9 cellular contexts compared by ENCODE assay signal in genomic region chr5:66958984-66959641, GRCh38.
DNase-seq lines count a peak whose midpoint lies in the region; ATAC-seq and TF ChIP-seq lines count a peak whose summit lies in the region.
"Had no signal": no experiment of that assay in that cellular context is flagged by ENCODE, and none has a peak within 500 bp of the region (broad histone marks: within the 10 kb centered on the region; RNA-seq: fewer than 3 reads in every experiment).

No MANE protein-coding gene starts in this region.

- BruUV-seq in Panc1 (replicated peaks; lab: Mats Ljungman, UMichigan) = no TSS peak

- no peak for TF ChIP-seq CTCF in Panc1 (IDR thresholded peaks at IDR 0.05)
- TF ChIP-seq CTCF in foreskin fibroblast (IDR thresholded peaks at IDR 0.05; ENCODE audit: low read depth, low read length) = no peak
- TF ChIP-seq CTCF in neutrophil (IDR thresholded peaks at IDR 0.05) = no peak

- H3K36me3 ChIP-seq in Panc1 (ENCODE audit: control insufficient read depth, insufficient read depth, low read length) = no peaks in the 10 kb centered on the region
- no peaks in the 10 kb centered on the region for H3K36me3 ChIP-seq in neutrophil

- in situ Hi-C loops in Panc1 (cut with HindIII; ENCODE audit: low pct_unique_long_range_greater_than_20kb, low sequenced_read_pairs) = no loop called here

- H3K27ac ChIP-seq in Panc1 (ENCODE audit: low read length) (no peak overlapping the region), neutrophil (peak overlapping the region; percentile 61)

- no peaks in the 10 kb centered on the region for H3K27me3 ChIP-seq in Panc1 (ENCODE audit: control insufficient read depth, insufficient read depth, low read length)
- H3K27me3 ChIP-seq in neutrophil = no peaks in the 10 kb centered on the region

- intact Hi-C loops in Panc1 (cut with micrococcal nuclease; ENCODE audit: unreplicated experiment) = no loop called here

- DNase-seq in AG08395 (ENCODE audit: low spot score) = peak; percentile 69
- DNase-seq in Panc1 (ENCODE audit: low read depth, low spot score) = no peak
- peak; percentile 70 to 81 for DNase-seq in foreskin fibroblast
- no peak for DNase-seq in amniotic stem cell (lab: John Stamatoyannopoulos, UW)
- DNase-seq in COLO829 (ENCODE audit: low spot score) = no peak
- DNase-seq in activated CD4-positive, alpha-beta T cell treated with anti-CD3 and anti-CD28 coated beads, Interleukin-2, amount 50 U/mL, for 48 hours = no peak
- no peak for DNase-seq in NCI-H2171 treated with DMSO at 0.1 percent for 48 hours (lab: John Stamatoyannopoulos, UW)
- DNase-seq: NCI-H1105 had no signal

- H3K9me3 ChIP-seq in Panc1 (ENCODE audit: control insufficient read depth, insufficient read depth, low read depth, low read length) = no peaks in the 10 kb centered on the region
- H3K9me3 ChIP-seq in neutrophil = no peaks in the 10 kb centered on the region

- POLR2A ChIA-PET in Panc1 (lab: Charles Lee) = interaction anchor here (0.6 kb wide), 1 partner anchor 1256 kb away, joined by 5 read pairs; no protein-coding TSS in a partner anchor

- H3K4me1 ChIP-seq in Panc1 (ENCODE audit: control insufficient read depth, insufficient read depth, low read length) (peaks cover 5% of the 10 kb centered on the region; the same call in 1 of the 2 replicates), neutrophil (ENCODE audit: control insufficient read depth in 1 of 2, insufficient read depth in 1 of 2, low read depth in 1 of 2, low read length in 1 of 2) (peaks cover 50 to 64% of the 10 kb centered on the region in 2 experiments)

- peak; percentile 75 for ATAC-seq in Panc1

- CTCF ChIA-PET in Panc1 (lab: Charles Lee) = no interaction called here

- peak overlapping the region in 1 of 2 experiments; percentile 38; a peak in 2 of 4 replicates for H3K4me3 ChIP-seq in Panc1 (ENCODE audit: low read depth in 2 of 2, low read length in 2 of 2)
- peak overlapping the region; percentile 56 to 71 for H3K4me3 ChIP-seq in foreskin fibroblast (ENCODE audit: low read depth in 1 of 2, low read length in 2 of 2)
- peak overlapping the region in 1 of 2 experiments; percentile 0 for H3K4me3 ChIP-seq in neutrophil (ENCODE audit: low read depth in 1 of 2, low read length in 1 of 2)

Comparison
In these comparisons a context has a peak if more than half of its experiments do, and no peak if none do; other contexts are left out.
1. DNase-seq: peak in AG08395 (single experiment) and foreskin fibroblast (2 of 2); none in Panc1 (single experiment), amniotic stem cell (single experiment), COLO829 (single experiment), activated CD4-positive, alpha-beta T cell treated with anti-CD3 and anti-CD28 coated beads, Interleukin-2, amount 50 U/mL, for 48 hours (0 of 2) and NCI-H2171 treated with DMSO at 0.1 percent for 48 hours (single experiment).